ENCODE assay signal across 9 cellular contexts in the genomic region with DNA sequence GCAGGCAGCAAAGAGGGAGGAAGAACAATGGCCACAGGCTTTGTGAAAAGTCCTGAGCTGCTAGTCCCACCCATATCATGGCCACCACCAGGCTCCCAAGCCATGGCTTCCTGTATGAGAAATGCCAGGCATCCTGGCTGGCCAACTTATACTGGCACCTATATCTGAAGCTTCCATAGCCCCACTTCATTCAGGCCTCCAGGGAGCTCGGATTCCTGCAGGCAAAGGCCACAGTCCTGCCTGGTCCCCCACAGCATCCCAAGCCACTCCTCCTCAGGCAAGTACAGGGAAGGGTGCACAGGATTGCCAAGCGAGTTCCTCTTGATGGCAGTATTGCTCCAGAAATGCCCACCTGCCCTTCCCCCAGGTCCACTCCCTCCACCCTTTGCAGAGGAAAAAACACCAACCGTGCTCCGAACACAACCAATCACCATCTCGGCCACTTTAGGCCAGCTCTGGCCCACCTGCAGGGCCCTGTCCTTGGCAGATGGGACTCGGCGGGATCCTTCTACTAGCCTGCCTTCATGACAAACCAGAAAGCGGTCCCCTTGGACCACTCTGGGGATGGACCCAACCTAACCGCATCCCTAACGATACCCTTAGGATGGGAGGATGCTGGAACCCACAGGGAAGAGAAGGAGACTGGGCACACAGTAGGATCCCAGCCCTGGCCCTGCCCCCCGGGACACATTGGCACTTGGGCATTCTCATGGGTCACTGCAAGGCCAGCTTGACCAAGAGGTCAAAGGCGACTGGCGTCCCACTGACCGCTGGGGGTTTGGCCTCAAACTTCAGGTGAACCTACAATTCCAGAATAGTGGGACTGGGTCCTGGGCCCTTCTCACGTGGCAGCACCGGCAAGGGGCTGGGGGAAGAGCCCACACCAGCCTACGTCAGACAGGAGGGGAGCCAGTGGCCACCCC.
DNase-seq lines count a peak whose midpoint lies in the region; ATAC-seq and TF ChIP-seq lines count a peak whose summit lies in the region.
"Had no signal": no experiment of that assay in that cellular context is flagged by ENCODE, and none has a peak within 500 bp of the region (broad histone marks: within the 10 kb centered on the region; RNA-seq: fewer than 3 reads in every experiment).

No MANE protein-coding gene starts in this region.

- no peak for TF ChIP-seq POLR2A in body of pancreas (IDR thresholded peaks at IDR 0.05)
- TF ChIP-seq POLR2A in sigmoid colon (IDR thresholded peaks at IDR 0.05), result no peak

- H4K20me1 ChIP-seq in osteoblast (ENCODE audit: insufficient read depth, low read length), result no peaks in the 10 kb centered on the region

- H2AFZ ChIP-seq in osteoblast (ENCODE audit: low read length), result no peak overlapping the region

- H3K9me3 ChIP-seq in body of pancreas (no peaks in the 10 kb centered on the region), osteoblast (ENCODE audit: low read depth, low read length) (no peaks in the 10 kb centered on the region), upper lobe of right lung (no peaks in the 10 kb centered on the region), sigmoid colon (no peaks in the 10 kb centered on the region)

- no peaks in the 10 kb centered on the region for H3K4me1 ChIP-seq in body of pancreas
- no peaks in the 10 kb centered on the region for H3K4me1 ChIP-seq in osteoblast (ENCODE audit: insufficient read depth, low read length)
- H3K4me1 ChIP-seq in upper lobe of right lung, result no peaks in the 10 kb centered on the region
- peaks cover 0 to 13% (median 0%) of the 10 kb centered on the region in 4 donors for H3K4me1 ChIP-seq in sigmoid colon

- intact Hi-C loops in body of pancreas (cut with DNase I) (no loop called here), upper lobe of right lung (cut with DNase I) (no loop called here), sigmoid colon (cut with DNase I) (loop anchor here (10.0 kb wide), 1 partner anchor 55 kb away; no protein-coding TSS in a partner anchor)

- H3K4me2 ChIP-seq in osteoblast (ENCODE audit: insufficient read depth, low read length), result no peak overlapping the region

- TF ChIP-seq EP300 in sigmoid colon (IDR thresholded peaks at IDR 0.05), result no peak

- no peaks in the 10 kb centered on the region for H3K27me3 ChIP-seq in body of pancreas
- H3K27me3 ChIP-seq in osteoblast (ENCODE audit: insufficient read depth, low read length), result no peaks in the 10 kb centered on the region
- no peaks in the 10 kb centered on the region for H3K27me3 ChIP-seq in upper lobe of right lung
- no peaks in the 10 kb centered on the region for H3K27me3 ChIP-seq in sigmoid colon

- peak; percentile 64 for DNase-seq in NCI-H187 treated with DMSO at 0.1 percent for 48 hours (lab: John Stamatoyannopoulos, UW)
- DNase-seq in body of pancreas, result peak in 3 of 4 donors; percentile 17 to 71 (median 64)
- peak; percentile 22 for DNase-seq in occipital lobe (lab: John Stamatoyannopoulos, UW)
- no peak for DNase-seq in osteoblast (ENCODE audit: insufficient read length, low spot score, missing footprints)
- no peak for DNase-seq in upper lobe of right lung
- DNase-seq in sigmoid colon, result no peak
- no peak for DNase-seq in DMS 273 (lab: John Stamatoyannopoulos, UW; ENCODE audit: unreplicated experiment)
- DNase-seq: activated CD4-positive, alpha-beta T cell treated with anti-CD3 and anti-CD28 coated beads, Interleukin-2, amount 10 ng/mL, durations not matched to agents 7 days and 5 days had no signal

- TF ChIP-seq CTCF in body of pancreas (IDR thresholded peaks at IDR 0.05) (peak in 3 of 7 experiments; percentile 36 to 71 (median 60)), osteoblast (IDR thresholded peaks at IDR 0.05; ENCODE audit: extremely low read depth, low read depth, low read length) (no peak), upper lobe of right lung (IDR thresholded peaks at IDR 0.05) (no peak), sigmoid colon (IDR thresholded peaks at IDR 0.05) (peak in 1 of 4 experiments; percentile 17)

- H3K4me3 ChIP-seq in body of pancreas (no peak overlapping the region), osteoblast (ENCODE audit: insufficient read depth, low read length) (no peak overlapping the region), upper lobe of right lung (no peak overlapping the region), sigmoid colon (no peak overlapping the region)

- H3K36me3 ChIP-seq in body of pancreas (replicated peaks in 1 of 2; ENCODE audit: insufficient read depth in 1 of 2, low read depth in 2 of 2), result no peaks in the 10 kb centered on the region
- no peaks in the 10 kb centered on the region for H3K36me3 ChIP-seq in osteoblast (ENCODE audit: insufficient read depth, low read length)
- H3K36me3 ChIP-seq in upper lobe of right lung, result no peaks in the 10 kb centered on the region
- H3K36me3 ChIP-seq in sigmoid colon, result no peaks in the 10 kb centered on the region

- ATAC-seq in GM19351 (IDR thresholded peaks at IDR 0.05; ENCODE audit: unreplicated experiment) (peak; percentile 32), body of pancreas (no peak), upper lobe of right lung (no peak)

- WGBS in body of pancreas, 2 donors, result 0 to 81% methylated on average over 1 to 5 of the region's 17 CpGs
- WGBS in sigmoid colon, 2 donors, result 82 to 93% methylated on average over 17 of the region's 17 CpGs

- H3K27ac ChIP-seq in body of pancreas (no peak overlapping the region), osteoblast (ENCODE audit: low read depth, low read length) (no peak overlapping the region), upper lobe of right lung (no peak overlapping the region), sigmoid colon (no peak overlapping the region)

- H3K79me2 ChIP-seq in osteoblast (ENCODE audit: insufficient read depth, low read length), result no peaks in the 10 kb centered on the region

Comparison
In these comparisons a context has a peak if more than half of its experiments do, and no peak if none do; other contexts are left out.
1. DNase-seq: peak in NCI-H187 treated with DMSO at 0.1 percent for 48 hours (single experiment), body of pancreas (3 of 4) and occipital lobe (single experiment); none in osteoblast (single experiment), upper lobe of right lung (single experiment), sigmoid colon (single experiment) and DMS 273 (single experiment).